10 cellular contexts compared by ENCODE assay signal in genomic region chr15:66251065-66251789, GRCh38. TPM values are rescaled to one million over a fixed set of nuclear protein-coding genes. Genes with fewer than 3 reads are reported as not detected.
DNase-seq lines count a peak whose midpoint lies in the region; ATAC-seq and TF ChIP-seq lines count a peak whose summit lies in the region.
"Had no signal": no experiment of that assay in that cellular context is flagged by ENCODE, and none has a peak within 500 bp of the region (broad histone marks: within the 10 kb centered on the region; RNA-seq: fewer than 3 reads in every experiment).

No MANE protein-coding gene starts in this region.

- no peak overlapping the region for H3K9ac ChIP-seq in iPS-15b (ENCODE audit: low read depth, low read length)
- H3K9ac ChIP-seq: GM23248 had no signal

- peaks cover 24% of the 10 kb centered on the region for H3K4me1 ChIP-seq in iPS-15b (ENCODE audit: control insufficient read depth, insufficient read depth, low read length)

- H3K36me3 Mint-ChIP-seq in activated T-cell treated with anti-CD3 and anti-CD28 coated beads, Interleukin-2, amount 50 U/mL, for 72 hours (ENCODE audit: insufficient read depth in 2 of 2), result peaks cover 0 to 3% of the 10 kb centered on the region in 2 donors
- H3K36me3 Mint-ChIP-seq in activated B cell treated with CpG ODN at 0.5 μM for 24 hours (ENCODE audit: low read depth), result no peaks in the 10 kb centered on the region
- peaks cover 3% of the 10 kb centered on the region in 2 donors for H3K36me3 Mint-ChIP-seq in stimulated activated naive B cell treated with anti-CD40 and anti-IgM and Interleukin-4, amounts not matched to agents 10 μg/mL and 1 μg/mL and 100 μg/mL, for 72 hours
- peaks cover 3% of the 10 kb centered on the region for H3K36me3 Mint-ChIP-seq in activated CD4-positive, alpha-beta memory T cell treated with anti-CD3 and anti-CD28 coated beads, Interleukin-2, amount 10 ng/mL, durations not matched to agents 7 days and 5 days (ENCODE audit: low read depth)

- TF ChIP-seq CTCF in activated B cell treated with CpG ODN at 0.5 μM for 24 hours (IDR thresholded peaks at IDR 0.05), result no peak

- H3K27ac Mint-ChIP-seq in activated T-cell treated with anti-CD3 and anti-CD28 coated beads, Interleukin-2, amount 50 U/mL, for 72 hours, result no peak overlapping the region
- H3K27ac Mint-ChIP-seq in activated B cell treated with CpG ODN at 0.5 μM for 24 hours, result no peak overlapping the region
- no peak overlapping the region for H3K27ac Mint-ChIP-seq in stimulated activated naive B cell treated with anti-CD40 and anti-IgM and Interleukin-4, amounts not matched to agents 10 μg/mL and 1 μg/mL and 100 μg/mL, for 72 hours
- no peak overlapping the region for H3K27ac Mint-ChIP-seq in activated CD4-positive, alpha-beta memory T cell treated with anti-CD3 and anti-CD28 coated beads, Interleukin-2, amount 10 ng/mL, durations not matched to agents 7 days and 5 days

- no peak for ATAC-seq in activated T-cell treated with anti-CD3 and anti-CD28 coated beads, Interleukin-2, amount 50 U/mL, for 72 hours (replicated peaks in 1 of 2)
- no peak for ATAC-seq in activated B cell treated with CpG ODN at 0.5 μM for 24 hours (ENCODE audit: low read depth)
- no peak for ATAC-seq in stimulated activated naive B cell treated with anti-CD40 and anti-IgM and Interleukin-4, amounts not matched to agents 10 μg/mL and 1 μg/mL and 100 μg/mL, for 72 hours (replicated peaks)

- no peaks in the 10 kb centered on the region for H3K9me3 Mint-ChIP-seq in activated T-cell treated with anti-CD3 and anti-CD28 coated beads, Interleukin-2, amount 50 U/mL, for 72 hours
- no peaks in the 10 kb centered on the region for H3K9me3 Mint-ChIP-seq in activated B cell treated with CpG ODN at 0.5 μM for 24 hours
- no peaks in the 10 kb centered on the region for H3K9me3 Mint-ChIP-seq in stimulated activated naive B cell treated with anti-CD40 and anti-IgM and Interleukin-4, amounts not matched to agents 10 μg/mL and 1 μg/mL and 100 μg/mL, for 72 hours
- no peaks in the 10 kb centered on the region for H3K9me3 Mint-ChIP-seq in activated CD4-positive, alpha-beta memory T cell treated with anti-CD3 and anti-CD28 coated beads, Interleukin-2, amount 10 ng/mL, durations not matched to agents 7 days and 5 days

- no peaks in the 10 kb centered on the region for H3K36me3 ChIP-seq in iPS-15b (ENCODE audit: control insufficient read depth, insufficient read depth, low read length)

- H3K4me3 Mint-ChIP-seq in activated T-cell treated with anti-CD3 and anti-CD28 coated beads, Interleukin-2, amount 50 U/mL, for 72 hours, result peak overlapping the region; percentile 57 to 62
- peak overlapping the region; percentile 58 for H3K4me3 Mint-ChIP-seq in activated B cell treated with CpG ODN at 0.5 μM for 24 hours
- peak overlapping the region; percentile 32 to 87 for H3K4me3 Mint-ChIP-seq in stimulated activated naive B cell treated with anti-CD40 and anti-IgM and Interleukin-4, amounts not matched to agents 10 μg/mL and 1 μg/mL and 100 μg/mL, for 72 hours
- H3K4me3 Mint-ChIP-seq in activated CD4-positive, alpha-beta memory T cell treated with anti-CD3 and anti-CD28 coated beads, Interleukin-2, amount 10 ng/mL, durations not matched to agents 7 days and 5 days, result no peak overlapping the region

- H3K4me1 Mint-ChIP-seq in activated T-cell treated with anti-CD3 and anti-CD28 coated beads, Interleukin-2, amount 50 U/mL, for 72 hours (ENCODE audit: low read depth), result peaks cover 9% of the 10 kb centered on the region
- H3K4me1 Mint-ChIP-seq in activated B cell treated with CpG ODN at 0.5 μM for 24 hours, result peaks cover 18% of the 10 kb centered on the region
- H3K4me1 Mint-ChIP-seq in stimulated activated naive B cell treated with anti-CD40 and anti-IgM and Interleukin-4, amounts not matched to agents 10 μg/mL and 1 μg/mL and 100 μg/mL, for 72 hours, result peaks cover 13 to 20% of the 10 kb centered on the region in 2 donors
- H3K4me1 Mint-ChIP-seq in activated CD4-positive, alpha-beta memory T cell treated with anti-CD3 and anti-CD28 coated beads, Interleukin-2, amount 10 ng/mL, durations not matched to agents 7 days and 5 days, result peaks cover 13% of the 10 kb centered on the region

- intact Hi-C loops in activated B cell treated with CpG ODN at 0.5 μM for 24 hours (cut with micrococcal nuclease), result no loop called here

- H3K27me3 Mint-ChIP-seq in activated T-cell treated with anti-CD3 and anti-CD28 coated beads, Interleukin-2, amount 50 U/mL, for 72 hours (ENCODE audit: low read depth), result peaks cover 68% of the 10 kb centered on the region
- peaks cover 58% of the 10 kb centered on the region for H3K27me3 Mint-ChIP-seq in activated B cell treated with CpG ODN at 0.5 μM for 24 hours
- H3K27me3 Mint-ChIP-seq in stimulated activated naive B cell treated with anti-CD40 and anti-IgM and Interleukin-4, amounts not matched to agents 10 μg/mL and 1 μg/mL and 100 μg/mL, for 72 hours, result peaks cover 65 to 79% of the 10 kb centered on the region in 2 donors
- H3K27me3 Mint-ChIP-seq in activated CD4-positive, alpha-beta memory T cell treated with anti-CD3 and anti-CD28 coated beads, Interleukin-2, amount 10 ng/mL, durations not matched to agents 7 days and 5 days, result peaks cover 76% of the 10 kb centered on the region

- no peaks in the 10 kb centered on the region for H3K9me3 ChIP-seq in iPS-15b (ENCODE audit: control insufficient read depth, insufficient read depth, low read length)

- CTCF ChIA-PET in activated B cell treated with CpG ODN at 0.5 μM for 24 hours (lab: Charles Lee), result interaction anchor here (1.3 kb wide), 1 partner anchor 315 kb away, joined by 3 read pairs; no protein-coding TSS in a partner anchor
- CTCF ChIA-PET in activated CD4-positive, alpha-beta memory T cell treated with anti-CD3 and anti-CD28 coated beads, Interleukin-2, amount 10 ng/mL, durations not matched to agents 7 days and 5 days (lab: Charles Lee), result no interaction called here

- DNase-seq in activated T-cell treated with anti-CD3 and anti-CD28 coated beads, Interleukin-2, amount 50 U/mL, for 72 hours, result no peak
- DNase-seq in activated T-cell treated with anti-CD3 and anti-CD28 coated beads, Interleukin-2, amount 50 U/mL, for 1 hour, result no peak
- DNase-seq in activated B cell treated with CpG ODN at 0.5 μM for 24 hours (no peak), NOMO-1 (lab: John Stamatoyannopoulos, UW; ENCODE audit: unreplicated experiment in 2 of 2) (no peak), NCI-H2029 (lab: John Stamatoyannopoulos, UW) (no peak)
- DNase-seq in stimulated activated naive B cell treated with anti-CD40 and anti-IgM and Interleukin-4, amounts not matched to agents 10 μg/mL and 1 μg/mL and 100 μg/mL, for 72 hours, result no peak
- DNase-seq in activated CD4-positive, alpha-beta memory T cell treated with anti-CD3 and anti-CD28 coated beads, Interleukin-2, amount 10 ng/mL, durations not matched to agents 7 days and 5 days, result no peak
- DNase-seq: DMS53, GM23248 had no signal

- H3K27me3 ChIP-seq in iPS-15b (ENCODE audit: control insufficient read depth, insufficient read depth, low read length), result peaks cover 58% of the 10 kb centered on the region

- POLR2A ChIA-PET in activated B cell treated with CpG ODN at 0.5 μM for 24 hours (lab: Charles Lee), result interaction anchor here (0.5 kb wide), 1 partner anchor 1973 kb away, joined by 5 read pairs; no protein-coding TSS in a partner anchor
- POLR2A ChIA-PET in activated CD4-positive, alpha-beta memory T cell treated with anti-CD3 and anti-CD28 coated beads, Interleukin-2, amount 10 ng/mL, durations not matched to agents 7 days and 5 days (lab: Charles Lee), result interaction anchor here (1.4 to 1.5 kb wide), 2 partner anchors 10 to 248 kb away, joined by 4 to 5 read pairs; no protein-coding TSS in a partner anchor

- H3K4me3 ChIP-seq in iPS-15b (ENCODE audit: low read depth, low read length), result peak overlapping the region; percentile 66
- H3K4me3 ChIP-seq: GM23248 had no signal

RNA-seq across cellular contexts. Expression of gene MEGF11, which starts 2.3 kb away (rescaled TPM):
- total RNA-seq in activated T-cell treated with anti-CD3 and anti-CD28 coated beads, Interleukin-2, amount 50 U/mL, for 72 hours, result not detected
- total RNA-seq in activated B cell treated with CpG ODN at 0.5 μM for 24 hours, result not detected in 2 replicates
- not detected for total RNA-seq in activated CD4-positive, alpha-beta memory T cell treated with anti-CD3 and anti-CD28 coated beads, Interleukin-2, amount 10 ng/mL, durations not matched to agents 7 days and 5 days
- total RNA-seq: GM23248 had no signal

RNA-seq across cellular contexts. Expression of gene DIS3L, which starts 42.1 kb away (rescaled TPM):
- 10 to 100 TPM; 22.2 to 31.5 TPM for total RNA-seq in activated T-cell treated with anti-CD3 and anti-CD28 coated beads, Interleukin-2, amount 50 U/mL, for 72 hours
- 23.8 and 27.2 TPM in 2 replicates for total RNA-seq in activated B cell treated with CpG ODN at 0.5 μM for 24 hours
- total RNA-seq in activated CD4-positive, alpha-beta memory T cell treated with anti-CD3 and anti-CD28 coated beads, Interleukin-2, amount 10 ng/mL, durations not matched to agents 7 days and 5 days, result 10 to 100 TPM; 24.0 to 24.9 TPM
